ENCODE assay signal across 9 cellular contexts in genomic region chr9:121743441-121744001, GRCh38.
A peak's percentile ranks its signal among the peaks of the same experiment; 100 is the strongest.
DNase-seq lines count a peak whose midpoint lies in the region; ATAC-seq and TF ChIP-seq lines count a peak whose summit lies in the region.
"Had no signal": no experiment of that assay in that cellular context is flagged by ENCODE, and none has a peak within 500 bp of the region (broad histone marks: within the 10 kb centered on the region; RNA-seq: fewer than 3 reads in every experiment).

No MANE protein-coding gene starts in this region.

- BruUV-seq in Caco-2 (replicated peaks; lab: Mats Ljungman, UMichigan), result no TSS peak

- intact Hi-C loops in Caco-2 (cut with micrococcal nuclease; ENCODE audit: unreplicated experiment), result loop anchor here (1.0 to 5.0 kb wide), 4 partner anchors 57 to 249 kb away; no protein-coding TSS in a partner anchor
- intact Hi-C loops in lower lobe of right lung (cut with DNase I), result no loop called here
- intact Hi-C loops in transverse colon (cut with DNase I; ENCODE audit: low total_unique reads), result no loop called here

- in situ Hi-C loops in transverse colon (cut with MboI; ENCODE audit: low pct_ligation_motif_present in 1 of 4, low pct_unique_long_range_greater_than_20kb in 1 of 4, low sequenced_read_pairs in 3 of 4), result no loop called here

- H3K36me3 ChIP-seq in Caco-2 (ENCODE audit: control insufficient read depth, insufficient read depth, low read length) (no peaks in the 10 kb centered on the region), ectodermal cell (ENCODE audit: control insufficient read depth, insufficient read depth, low read length) (no peaks in the 10 kb centered on the region), lower lobe of right lung (no peaks in the 10 kb centered on the region), transverse colon (no peaks in the 10 kb centered on the region)

- H3K36me3 Mint-ChIP-seq in Caco-2 (ENCODE audit: insufficient read depth, unreplicated experiment), result no peaks in the 10 kb centered on the region
- H3K36me3 Mint-ChIP-seq: naive B cell had no signal

- peaks cover 5% of the 10 kb centered on the region for H3K4me1 Mint-ChIP-seq in Caco-2 (ENCODE audit: low read depth, unreplicated experiment)

- peaks cover 30% of the 10 kb centered on the region for H3K4me1 ChIP-seq in Caco-2
- H3K4me1 ChIP-seq in ectodermal cell (ENCODE audit: control insufficient read depth, insufficient read depth, low read length), result peaks cover 51% of the 10 kb centered on the region
- H3K4me1 ChIP-seq in lower lobe of right lung, result peaks cover 89% of the 10 kb centered on the region
- peaks cover 71 to 89% (median 77%) of the 10 kb centered on the region in 4 donors for H3K4me1 ChIP-seq in transverse colon

- no peaks in the 10 kb centered on the region for H3K27me3 Mint-ChIP-seq in Caco-2 (ENCODE audit: insufficient read depth, unreplicated experiment)

- TF ChIP-seq EP300 in transverse colon (IDR thresholded peaks at IDR 0.05; ENCODE audit: low read depth), result no peak

- peak; percentile 84 to 85 for DNase-seq in Caco-2
- peak; percentile 50 for DNase-seq in NCI-H526 treated with DMSO at 0.1 percent for 48 hours (lab: John Stamatoyannopoulos, UW)
- DNase-seq in lower lobe of right lung, result peak; percentile 87
- peak; percentile 82 for DNase-seq in transverse colon
- DNase-seq in T-helper 9 cell, result no peak
- DNase-seq: naive B cell had no signal

- H3K9me3 Mint-ChIP-seq in Caco-2 (ENCODE audit: unreplicated experiment), result no peaks in the 10 kb centered on the region
- H3K9me3 Mint-ChIP-seq: naive B cell had no signal

- TF ChIP-seq POLR2A in transverse colon (IDR thresholded peaks at IDR 0.05), result peak; percentile 54

- no peak overlapping the region for H3K27ac Mint-ChIP-seq in Caco-2 (ENCODE audit: unreplicated experiment)
- H3K27ac Mint-ChIP-seq: naive B cell had no signal

- H3K27me3 ChIP-seq in Caco-2 (replicated peaks; ENCODE audit: control insufficient read depth, insufficient read depth, low read length) (no peaks in the 10 kb centered on the region), ectodermal cell (ENCODE audit: control insufficient read depth, insufficient read depth, low read length, poor library complexity, severe bottlenecking) (no peaks in the 10 kb centered on the region), lower lobe of right lung (ENCODE audit: low read depth) (no peaks in the 10 kb centered on the region), transverse colon (no peaks in the 10 kb centered on the region)

- H3K4me3 ChIP-seq in Caco-2 (ENCODE audit: low read depth, low read length) (peak overlapping the region; percentile 32), ectodermal cell (ENCODE audit: insufficient read depth, low read depth, low read length) (no peak overlapping the region), lower lobe of right lung (peak overlapping the region; percentile 65), transverse colon (peak overlapping the region; percentile 35 to 63 (median 42))

- ATAC-seq in lower lobe of right lung (peak; percentile 93), HG03045 (IDR thresholded peaks at IDR 0.05; ENCODE audit: unreplicated experiment) (no peak), GM21825 (IDR thresholded peaks at IDR 0.05; ENCODE audit: unreplicated experiment) (no peak)

- no peak overlapping the region for H3K4me3 Mint-ChIP-seq in Caco-2 (ENCODE audit: unreplicated experiment)
- H3K4me3 Mint-ChIP-seq: naive B cell had no signal

- H3K27ac ChIP-seq in ectodermal cell (ENCODE audit: insufficient read depth, low read depth, low read length, poor library complexity, severe bottlenecking), result peak overlapping the region; percentile 19
- peak overlapping the region; percentile 83 for H3K27ac ChIP-seq in lower lobe of right lung
- peak overlapping the region; percentile 91 to 93 (median 92) for H3K27ac ChIP-seq in transverse colon

- H3K9me3 ChIP-seq in Caco-2, result no peaks in the 10 kb centered on the region
- no peaks in the 10 kb centered on the region for H3K9me3 ChIP-seq in ectodermal cell (ENCODE audit: control insufficient read depth, low read length)
- no peaks in the 10 kb centered on the region for H3K9me3 ChIP-seq in lower lobe of right lung
- H3K9me3 ChIP-seq in transverse colon, result no peaks in the 10 kb centered on the region

- TF ChIP-seq CTCF in Caco-2 (IDR thresholded peaks at IDR 0.05; ENCODE audit: insufficient read depth in 1 of 2, low read depth in 1 of 2, low read length in 1 of 2, severe bottlenecking in 1 of 2, unreplicated experiment in 1 of 2), result no peak
- peak; percentile 37 for TF ChIP-seq CTCF in lower lobe of right lung (IDR thresholded peaks at IDR 0.05)
- TF ChIP-seq CTCF in transverse colon (IDR thresholded peaks at IDR 0.05), result peak; percentile 22 to 75 (median 34)

- CTCF ChIA-PET in Caco-2 (lab: Charles Lee), result interaction anchor here (0.6 to 2.2 kb wide), 5 partner anchors 8 to 121 kb away, joined by 3 to 10 read pairs (median 3); no protein-coding TSS in a partner anchor

- 16 to 20% methylated on average over 15 of the region's 15 CpGs for WGBS in ectodermal cell, 2 experiments
- WGBS in transverse colon (ENCODE audit: low coverage in 1 of 2), 2 donors, result 25% methylated on average over 15 of the region's 15 CpGs; no CpG with 5 or more reads in 1 of the 2 donors

- POLR2A ChIA-PET in Caco-2 (lab: Charles Lee), result interaction anchor here (1.2 kb wide), 1 partner anchor 232 kb away, joined by 3 read pairs; no protein-coding TSS in a partner anchor

Comparison
In these comparisons a context has a peak if more than half of its experiments do, and no peak if none do; other contexts are left out.
1. CTCF ChIP-seq: peak in lower lobe of right lung (single experiment) and transverse colon (5 of 5); none in Caco-2 (0 of 2).
2. H3K27ac ChIP-seq: peak in every context shown above with its lines; median percentile 92 in transverse colon; 83 in lower lobe of right lung; 19 in ectodermal cell.
3. ATAC-seq: peak in lower lobe of right lung (2 of 2); none in HG03045 (single experiment) and GM21825 (single experiment).